Comparison of ENCODE assay signal across 8 cellular contexts in genomic region chr1:111747282-111747734, GRCh38. TPM values are rescaled to one million over a fixed set of nuclear protein-coding genes. Genes with fewer than 3 reads are reported as not detected.
DNase-seq lines count a peak whose midpoint lies in the region; ATAC-seq and TF ChIP-seq lines count a peak whose summit lies in the region.

No MANE protein-coding gene starts in this region.

- intact Hi-C loops in left ventricle myocardium superior (cut with micrococcal nuclease): loop anchor here (5.0 kb wide), 1 partner anchor 35 kb away; no protein-coding TSS in a partner anchor

- DNase-seq in ELF-1 (ENCODE audit: low read depth, low spot score) (peak; percentile 78), HuH-7 (ENCODE audit: low spot score) (peak; percentile 81), left ventricle myocardium superior (no peak)
- DNase-seq in activated gamma-delta T cell treated with anti-CD3 and anti-CD28 coated beads, Interleukin-2, amount 50 U/mL, for 16 hours (ENCODE audit: low read depth): peak; percentile 48
- peak in 3 of 4 experiments; percentile 47 to 65 (median 50) for DNase-seq in stimulated activated CD4-positive, alpha-beta T cell treated with anti-CD3 and anti-CD28 coated beads, Interleukin-1b, Interleukin-23, amount 100 ng/mL, for 24 hours (ENCODE audit: low read depth in 4 of 4, low spot score in 1 of 4)

- ATAC-seq in left ventricle myocardium superior: peak; percentile 48
- ATAC-seq in HG03442 (IDR thresholded peaks at IDR 0.05; ENCODE audit: unreplicated experiment): no peak
- no peak for ATAC-seq in GM18858 (IDR thresholded peaks at IDR 0.05; ENCODE audit: unreplicated experiment)

- 0 out of 2 replicates have a peak, but pooled peaks have one; percentile 19 for TF ChIP-seq POLR2A in Raji (IDR thresholded peaks at IDR 0.05; ENCODE audit: insufficient read depth, low read depth, low read length)

RNA-seq across cellular contexts. Expression of gene INKA2, which starts 8.1 kb away (rescaled TPM):
- 23.1 TPM for total RNA-seq in left ventricle myocardium superior

RNA-seq across cellular contexts. Expression of gene DDX20, which starts 8.4 kb away (rescaled TPM):
- 7.1 TPM for total RNA-seq in left ventricle myocardium superior
